In genomic region chr17:8477653-8478441, GRCh38 we compare ENCODE assay signal across 1 cellular context.
TF ChIP-seq lines count a peak whose summit lies in the region.

No MANE protein-coding gene starts in this region.

TF ChIP-seq in liver, 16 proteins besides CTCF, POLR2A, EP300 and RAD21 (continued from another document):
- TF ChIP-seq EGR1 (IDR thresholded peaks at IDR 0.05; ENCODE audit: low read depth in 2 of 2) = peak in 1 of 2 donors; percentile 63
